ENCODE assay signal across 14 cellular contexts in genomic region chr6:150686566-150686965, GRCh38.
DNase-seq lines count a peak whose midpoint lies in the region; ATAC-seq and TF ChIP-seq lines count a peak whose summit lies in the region.
"Had no signal": no experiment of that assay in that cellular context is flagged by ENCODE, and none has a peak within 500 bp of the region (broad histone marks: within the 10 kb centered on the region; RNA-seq: fewer than 3 reads in every experiment).

No MANE protein-coding gene starts in this region.

- no peak overlapping the region for H3K4me3 Mint-ChIP-seq in WTC11
- H3K4me3 Mint-ChIP-seq: CD8-positive, alpha-beta T cell had no signal

- no peak for DNase-seq in left ventricle myocardium inferior
- DNase-seq in Right ventricle myocardium superior, result no peak
- DNase-seq in esophagus muscularis mucosa (ENCODE audit: extremely low spot score), result no peak
- no peak for DNase-seq in WTC11 (ENCODE audit: low spot score)
- DNase-seq in activated CD8-positive, alpha-beta memory T cell treated with anti-CD3 and anti-CD28 coated beads for 24 hours, result no peak
- no peak for DNase-seq in MM.1S
- DNase-seq: activated naive CD4-positive, alpha-beta T cell; aorta; GOT3; MG63; NCI-H1694 treated with DMSO at 0.1 percent for 48 hours had no signal

- no peak for TF ChIP-seq POLR2A in esophagus muscularis mucosa (IDR thresholded peaks at IDR 0.05; ENCODE audit: low read depth)

- WGBS in esophagus muscularis mucosa, result 88% methylated on average over 12 of the region's 12 CpGs

- no peak for TF ChIP-seq EP300 in esophagus muscularis mucosa (IDR thresholded peaks at IDR 0.05)

- intact Hi-C loops in left ventricle myocardium inferior (cut with micrococcal nuclease), result no loop called here
- intact Hi-C loops in Right ventricle myocardium superior (cut with DNase I), result no loop called here
- intact Hi-C loops in esophagus muscularis mucosa (cut with DNase I), result no loop called here

- H3K9me2 ChIP-seq in MM.1S (replicated peaks; ENCODE audit: insufficient read depth, low read length), result no peaks in the 10 kb centered on the region

- H3K36me3 Mint-ChIP-seq in WTC11, result no peaks in the 10 kb centered on the region
- H3K36me3 Mint-ChIP-seq: CD8-positive, alpha-beta T cell had no signal

- no peak overlapping the region for H3K27ac Mint-ChIP-seq in WTC11
- H3K27ac Mint-ChIP-seq: CD8-positive, alpha-beta T cell had no signal

- H3K9ac ChIP-seq in parathyroid adenoma (no peak overlapping the region), MM.1S (ENCODE audit: low read length) (no peak overlapping the region)

- H3K36me3 ChIP-seq in left ventricle myocardium inferior (no peaks in the 10 kb centered on the region), esophagus muscularis mucosa (no peaks in the 10 kb centered on the region), parathyroid adenoma (ENCODE audit: control insufficient read depth, insufficient read depth, low read length) (no peaks in the 10 kb centered on the region), MM.1S (replicated peaks; ENCODE audit: insufficient read depth, low read length) (no peaks in the 10 kb centered on the region)
- H3K36me3 ChIP-seq: MG63 had no signal

- H4K20me1 ChIP-seq in MM.1S (ENCODE audit: insufficient read depth, low read length), result no peaks in the 10 kb centered on the region

- CTCF ChIA-PET in WTC11 (lab: Charles Lee), result interaction anchor here (0.5 to 2.1 kb wide), 57 partner anchors 9 to 291 kb away, joined by 3 to 43 read pairs (median 4); partner anchors contain the start of genes MTHFD1L and PLEKHG1

- no peak for ATAC-seq in Right ventricle myocardium superior (ENCODE audit: poor library complexity)
- ATAC-seq in WTC11, result no peak
- no peak for ATAC-seq in GM18861 (IDR thresholded peaks at IDR 0.05; ENCODE audit: unreplicated experiment)

- H2AFZ ChIP-seq in parathyroid adenoma (no peak overlapping the region), MM.1S (ENCODE audit: low read length) (no peak overlapping the region)

- H3K4me1 Mint-ChIP-seq in WTC11, result 0 out of 2 replicates have a peak, but pooled peaks cover 3% of the 10 kb centered on the region

- TF ChIP-seq CTCF in left ventricle myocardium inferior (IDR thresholded peaks at IDR 0.05; ENCODE audit: borderline replicate concordance) (no peak), esophagus muscularis mucosa (IDR thresholded peaks at IDR 0.05) (no peak), parathyroid adenoma (IDR thresholded peaks at IDR 0.05) (no peak), WTC11 (IDR thresholded peaks at IDR 0.05) (no peak), MM.1S (IDR thresholded peaks at IDR 0.05; ENCODE audit: low read length) (no peak)

- H3F3A ChIP-seq in MM.1S (ENCODE audit: insufficient read depth, low read length), result no peaks in the 10 kb centered on the region

- H3K27ac ChIP-seq in left ventricle myocardium inferior (replicated peaks), result peak overlapping the region; percentile 85
- H3K27ac ChIP-seq in esophagus muscularis mucosa (replicated peaks in 1 of 4), result peak overlapping the region in 3 of 4 donors; percentile 8 to 44 (median 11)
- H3K27ac ChIP-seq in parathyroid adenoma, result peak overlapping the region; percentile 5
- H3K27ac ChIP-seq in MM.1S (ENCODE audit: low read length), result no peak overlapping the region

- peaks cover 64% of the 10 kb centered on the region for H3K4me1 ChIP-seq in left ventricle myocardium inferior
- peaks cover 6 to 29% (median 9%) of the 10 kb centered on the region in 4 donors for H3K4me1 ChIP-seq in esophagus muscularis mucosa
- peaks cover 17% of the 10 kb centered on the region for H3K4me1 ChIP-seq in parathyroid adenoma
- H3K4me1 ChIP-seq in MM.1S (ENCODE audit: low read length), result no peaks in the 10 kb centered on the region

- peaks cover 60% of the 10 kb centered on the region for H3K79me2 ChIP-seq in parathyroid adenoma
- no peaks in the 10 kb centered on the region for H3K79me2 ChIP-seq in MM.1S (ENCODE audit: low read length)

- no peaks in the 10 kb centered on the region for H3K27me3 Mint-ChIP-seq in WTC11 (ENCODE audit: low read depth)

- H3K27me3 ChIP-seq in left ventricle myocardium inferior (ENCODE audit: low read depth) (no peaks in the 10 kb centered on the region), esophagus muscularis mucosa (no peaks in the 10 kb centered on the region), parathyroid adenoma (ENCODE audit: control insufficient read depth, insufficient read depth, low read length) (no peaks in the 10 kb centered on the region), MM.1S (replicated peaks; ENCODE audit: insufficient read depth, low read length) (no peaks in the 10 kb centered on the region)
- H3K27me3 ChIP-seq: MG63 had no signal

- peaks cover 6% of the 10 kb centered on the region for H3K9me3 Mint-ChIP-seq in WTC11
- H3K9me3 Mint-ChIP-seq: CD8-positive, alpha-beta T cell had no signal

- no peaks in the 10 kb centered on the region for H3K9me3 ChIP-seq in left ventricle myocardium inferior (replicated peaks)
- no peaks in the 10 kb centered on the region for H3K9me3 ChIP-seq in esophagus muscularis mucosa
- H3K9me3 ChIP-seq in parathyroid adenoma (ENCODE audit: control insufficient read depth, low read length), result no peaks in the 10 kb centered on the region
- no peaks in the 10 kb centered on the region for H3K9me3 ChIP-seq in MM.1S (replicated peaks; ENCODE audit: insufficient read depth, low read length)
- H3K9me3 ChIP-seq: MG63 had no signal

- peak overlapping the region; percentile 18 for H3K4me3 ChIP-seq in left ventricle myocardium inferior
- no peak overlapping the region for H3K4me3 ChIP-seq in esophagus muscularis mucosa
- H3K4me3 ChIP-seq in parathyroid adenoma (ENCODE audit: low read depth, low read length), result no peak overlapping the region
- H3K4me3 ChIP-seq in MM.1S (ENCODE audit: low read length), result no peak overlapping the region
- H3K4me3 ChIP-seq: MG63 had no signal

- POLR2A ChIA-PET in WTC11 (lab: Charles Lee), result interaction anchor here (0.6 kb wide), 1 partner anchor 624 kb away, joined by 3 read pairs; no protein-coding TSS in a partner anchor

- H3K4me2 ChIP-seq in parathyroid adenoma (ENCODE audit: low read length), result no peak overlapping the region
- H3K4me2 ChIP-seq in MM.1S (ENCODE audit: low read depth, low read length), result no peak overlapping the region

TF ChIP-seq in WTC11, 78 proteins besides CTCF, POLR2A, EP300 and RAD21 (continues in another document):
- no peak for TF ChIP-seq ATF2 (CRISPR knock-in tag; IDR thresholded peaks at IDR 0.05; ENCODE audit: borderline replicate concordance, low read depth)
- no peak for TF ChIP-seq TP53 (CRISPR knock-in tag; IDR thresholded peaks at IDR 0.05)
- no peak for TF ChIP-seq ZMAT4 (CRISPR knock-in tag; IDR thresholded peaks at IDR 0.05)
- TF ChIP-seq ARID4B (CRISPR knock-in tag; IDR thresholded peaks at IDR 0.05; ENCODE audit: borderline replicate concordance), result no peak
